In genomic region chr11:118430956-118431355, GRCh38 we compare ENCODE assay signal across 20 cellular contexts. TPM values are rescaled to one million over a fixed set of nuclear protein-coding genes. Genes with fewer than 3 reads are reported as not detected.
A peak's percentile ranks its signal among the peaks of the same experiment; 100 is the strongest.
DNase-seq lines count a peak whose midpoint lies in the region; TF ChIP-seq lines count a peak whose summit lies in the region.
"Had no signal": no experiment of that assay in that cellular context is flagged by ENCODE, and none has a peak within 500 bp of the region (broad histone marks: within the 10 kb centered on the region; RNA-seq: fewer than 3 reads in every experiment).

No MANE protein-coding gene starts in this region.

- H3K27ac Mint-ChIP-seq in neural crest cell (ENCODE audit: unreplicated experiment) = no peak overlapping the region

- H3K9me3 Mint-ChIP-seq in neural crest cell = no peaks in the 10 kb centered on the region
- H3K9me3 Mint-ChIP-seq: H9, naive B cell had no signal

- no peak overlapping the region for H3K27ac ChIP-seq in DOHH2 (ENCODE audit: low read depth, low read length)
- no peak overlapping the region for H3K27ac ChIP-seq in spleen
- H3K27ac ChIP-seq: epithelial cell of prostate had no signal

- DNase-seq in HuH-7 (ENCODE audit: low spot score) (peak; percentile 25), SK-MEL-5 (ENCODE audit: low read depth, low spot score) (peak; percentile 16), neural crest cell (ENCODE audit: low read depth, low spot score) (no peak), NCI-H526 treated with DMSO at 0.1 percent for 48 hours (lab: John Stamatoyannopoulos, UW) (no peak), spleen (no peak), KG1 (lab: John Stamatoyannopoulos, UW) (no peak)
- DNase-seq: activated CD4-positive, alpha-beta T cell treated with anti-CD3 and anti-CD28 coated beads for 48 hours; activated naive CD4-positive, alpha-beta T cell treated with anti-CD3 and anti-CD28 coated beads, Interleukin-2, amount 50 U/mL, for 16 hours; H9; left colon; mesendoderm; naive B cell; NCI-H2081 treated with DMSO at 0.1 percent for 48 hours; NCI-H446; stimulated activated CD4-positive, alpha-beta T cell treated with anti-CD3 and anti-CD28 coated beads, Interleukin-12 subunit alpha, Interleukin-12 subunit beta, amount 100 ng/mL, for 4 hours; stimulated activated CD4-positive, alpha-beta T cell treated with anti-CD3 and anti-CD28 coated beads, Interleukin-4, amount 100 ng/mL, for 4 hours; stimulated activated naive CD8-positive, alpha-beta T cell treated with anti-CD3 and anti-CD28 coated beads, Interleukin-15, Interleukin-2, amounts not matched to agents 100 U/mL and 50 U/mL, for 24 hours; T-helper 1 cell had no signal

- TF ChIP-seq CTCF in DOHH2 (IDR thresholded peaks at IDR 0.05; ENCODE audit: low read depth, low read length, poor library complexity, severe bottlenecking) (peak; percentile 31), neural crest cell (conservative IDR thresholded peaks at IDR 0.05) (no peak), spleen (IDR thresholded peaks at IDR 0.05 in 8 of 11, conservative IDR thresholded peaks at IDR 0.05 in 3 of 11) (no peak)

- H3K27me3 Mint-ChIP-seq in neural crest cell (ENCODE audit: low read depth) = no peaks in the 10 kb centered on the region
- H3K27me3 Mint-ChIP-seq: naive B cell had no signal

- H3K4me1 Mint-ChIP-seq in neural crest cell = peaks cover 39% of the 10 kb centered on the region

- peak overlapping the region; percentile 24 for H3K4me3 Mint-ChIP-seq in neural crest cell
- H3K4me3 Mint-ChIP-seq: H9 had no signal

- WGBS in spleen, 5 donors = 81 to 91% (median 84%) methylated on average over 2 of the region's 2 CpGs

- H3K4me2 ChIP-seq in DOHH2 (ENCODE audit: low read length) = no peak overlapping the region

- H3K27me3 ChIP-seq in DOHH2 (ENCODE audit: control insufficient read depth, low read length) (no peaks in the 10 kb centered on the region), spleen (replicated peaks in 1 of 7) (peaks cover 0 to under 1% (median 0%) of the 10 kb centered on the region in 7 donors)

- intact Hi-C loops in spleen (cut with DNase I; ENCODE audit: low total_unique reads) = no loop called here

- H3K9me3 ChIP-seq in DOHH2 (ENCODE audit: control insufficient read depth, insufficient read depth, low read length) = no peaks in the 10 kb centered on the region
- H3K9me3 ChIP-seq in spleen = no peaks in the 10 kb centered on the region

- no peaks in the 10 kb centered on the region for H3K36me3 Mint-ChIP-seq in neural crest cell (ENCODE audit: low read depth)
- H3K36me3 Mint-ChIP-seq: naive B cell had no signal

- in situ Hi-C loops in SK-MEL-5 (cut with HindIII; ENCODE audit: low pct_unique_long_range_greater_than_20kb, low sequenced_read_pairs) = no loop called here

- H4K20me1 ChIP-seq in DOHH2 (ENCODE audit: control insufficient read depth, insufficient read depth, low read depth, low read length) = no peaks in the 10 kb centered on the region

- peaks cover 26% of the 10 kb centered on the region for H3F3A ChIP-seq in DOHH2 (ENCODE audit: control insufficient read depth, insufficient read depth)

- no peaks in the 10 kb centered on the region for H3K79me2 ChIP-seq in DOHH2 (ENCODE audit: control insufficient read depth, low read length)

- TF ChIP-seq POLR2A in spleen (IDR thresholded peaks at IDR 0.05) = no peak

- no peaks in the 10 kb centered on the region for H3K9me2 ChIP-seq in DOHH2 (replicated peaks; ENCODE audit: control insufficient read depth, low read length)

- H3K4me3 ChIP-seq in DOHH2 (ENCODE audit: low read length) (no peak overlapping the region), spleen (no peak overlapping the region)

- H3K4me1 ChIP-seq in DOHH2 (ENCODE audit: control insufficient read depth, low read length) = peaks cover 35% of the 10 kb centered on the region
- H3K4me1 ChIP-seq in spleen = peaks cover 4 to 20% (median 14%) of the 10 kb centered on the region in 6 donors

- H3K36me3 ChIP-seq in DOHH2 (ENCODE audit: control insufficient read depth, low read length) = no peaks in the 10 kb centered on the region
- no peaks in the 10 kb centered on the region for H3K36me3 ChIP-seq in spleen

RNA-seq across cellular contexts. Expression of gene KMT2A, which starts 5.3 kb away (rescaled TPM):
- 10.6 and 11.0 TPM in 2 replicates for total RNA-seq in SK-MEL-5 (2014; rRNA removed; shearing (Covaris generic))
- 12.6 and 23.0 TPM in 2 replicates for polyA plus RNA-seq in SK-MEL-5 (2015; cell fraction: cytosol; rRNA removed)
- 36.8 and 45.4 TPM in 2 replicates for polyA plus RNA-seq in SK-MEL-5 (2015; cell fraction: nucleus; rRNA removed)
- total RNA-seq in neural crest cell (78.8 and 86.3 TPM in 2 replicates), spleen (100 to 1,000 TPM in 6 of 7 donors, 10 to 100 TPM in 1; 97.4 to 134 (median 105) TPM)
- 10 to 100 TPM in 1 of 3 donors, 1 to 10 TPM in 2; 5.9 to 11.9 (median 7.9) TPM for polyA plus RNA-seq in spleen

RNA-seq across cellular contexts. Expression of gene ATP5MG, which starts 29.6 kb away (rescaled TPM):
- 138 and 155 TPM in 2 replicates for total RNA-seq in SK-MEL-5 (2014; rRNA removed; shearing (Covaris generic))
- 49.1 and 92.3 TPM in 2 replicates for polyA plus RNA-seq in SK-MEL-5 (2015; cell fraction: cytosol; rRNA removed)
- polyA plus RNA-seq in SK-MEL-5 (2015; cell fraction: nucleus; rRNA removed) = 8.7 and 19.3 TPM in 2 replicates
- total RNA-seq in neural crest cell (227 and 233 TPM in 2 replicates), spleen (100 to 1,000 TPM in 4 of 7 donors, 10 to 100 TPM in 3; 34.5 to 154 (median 135) TPM)
- 100 to 1,000 TPM; 178 to 258 (median 232) TPM for polyA plus RNA-seq in spleen

Comparison
In these comparisons a context has a peak if more than half of its experiments do, and no peak if none do; other contexts are left out.
1. DNase-seq: peak in HuH-7 (single experiment) and SK-MEL-5 (single experiment); none in neural crest cell (single experiment), NCI-H526 treated with DMSO at 0.1 percent for 48 hours (single experiment), spleen (single experiment) and KG1 (single experiment).